Comparison of ENCODE assay signal across 9 cellular contexts in genomic region chr9:134660407-134660806, GRCh38. TPM values are rescaled to one million over a fixed set of nuclear protein-coding genes. Genes with fewer than 3 reads are reported as not detected.
DNase-seq lines count a peak whose midpoint lies in the region; ATAC-seq and TF ChIP-seq lines count a peak whose summit lies in the region.
"Had no signal": no experiment of that assay in that cellular context is flagged by ENCODE, and none has a peak within 500 bp of the region (broad histone marks: within the 10 kb centered on the region; RNA-seq: fewer than 3 reads in every experiment).

No MANE protein-coding gene starts in this region.

- WGBS in prostate gland: 100% methylated on average over 1 of the region's 1 CpG

- H3K4me3 ChIP-seq in AG09309 (ENCODE audit: control insufficient read depth, low read depth, low read length): no peak overlapping the region
- no peak overlapping the region for H3K4me3 ChIP-seq in WI38 (ENCODE audit: low read depth, low read length)
- no peak overlapping the region for H3K4me3 ChIP-seq in left lung
- H3K4me3 ChIP-seq in prostate gland: no peak overlapping the region
- H3K4me3 ChIP-seq: skin epidermis had no signal

- TF ChIP-seq CTCF in AG09309 (IDR thresholded peaks at IDR 0.05; ENCODE audit: control insufficient read depth, insufficient read depth, low read depth, low read length, missing control alignments): peak; percentile 71
- peak; percentile 73 for TF ChIP-seq CTCF in GM12873 (IDR thresholded peaks at IDR 0.05; ENCODE audit: insufficient read depth, low read depth, low read length, missing control alignments)
- TF ChIP-seq CTCF in WI38 (IDR thresholded peaks at IDR 0.05; ENCODE audit: low read depth, low read length): peak; percentile 84
- TF ChIP-seq CTCF in left lung (IDR thresholded peaks at IDR 0.05): peak; percentile 25 to 26
- peak in 1 of 4 experiments; percentile 20 for TF ChIP-seq CTCF in prostate gland (IDR thresholded peaks at IDR 0.05)

- ATAC-seq in left lung: no peak

- DNase-seq in AG09309 (ENCODE audit: low read depth): no peak
- no peak for DNase-seq in left lung
- DNase-seq in NCI-H2107 (lab: John Stamatoyannopoulos, UW): no peak
- no peak for DNase-seq in AML-193 (lab: John Stamatoyannopoulos, UW)
- DNase-seq in islet precursor cell: no peak
- no peak for DNase-seq in prostate gland (ENCODE audit: low spot score)

- intact Hi-C loops in left lung (cut with DNase I) (no loop called here), prostate gland (cut with DNase I) (loop anchor here (5.0 kb wide), 1 partner anchor 72 kb away; no protein-coding TSS in a partner anchor)

- no peaks in the 10 kb centered on the region for H3K27me3 ChIP-seq in left lung
- no peaks in the 10 kb centered on the region for H3K27me3 ChIP-seq in prostate gland (replicated peaks; ENCODE audit: insufficient read depth)

- H3K27ac ChIP-seq in left lung (no peak overlapping the region), prostate gland (no peak overlapping the region)

- H3K36me3 ChIP-seq in left lung (no peaks in the 10 kb centered on the region), prostate gland (no peaks in the 10 kb centered on the region)

- TF ChIP-seq POLR2A in prostate gland (IDR thresholded peaks at IDR 0.05): no peak

- H3K4me1 ChIP-seq in left lung: peaks cover 0 to 12% of the 10 kb centered on the region in 2 donors
- no peaks in the 10 kb centered on the region for H3K4me1 ChIP-seq in prostate gland (replicated peaks)

- H3K9me3 ChIP-seq in left lung (peaks cover 0 to 16% of the 10 kb centered on the region in 2 donors), prostate gland (no peaks in the 10 kb centered on the region)

RNA-seq across cellular contexts. Expression of gene COL5A1, which starts 18.8 kb away (rescaled TPM):
- total RNA-seq in left lung (100 to 1,000 TPM; 205 to 357 TPM), prostate gland (10 to 100 TPM; 16.9 to 36.0 TPM)

Comparison
In these comparisons a context has a peak if more than half of its experiments do, and no peak if none do; other contexts are left out.
1. RNA of gene COL5A1, which starts 18.8 kb away (total RNA-seq): 205 to 357 TPM in left lung; 16.9 to 36.0 TPM in prostate gland; every median in the first group is over 4 times any median in the second.